In the genomic region with DNA sequence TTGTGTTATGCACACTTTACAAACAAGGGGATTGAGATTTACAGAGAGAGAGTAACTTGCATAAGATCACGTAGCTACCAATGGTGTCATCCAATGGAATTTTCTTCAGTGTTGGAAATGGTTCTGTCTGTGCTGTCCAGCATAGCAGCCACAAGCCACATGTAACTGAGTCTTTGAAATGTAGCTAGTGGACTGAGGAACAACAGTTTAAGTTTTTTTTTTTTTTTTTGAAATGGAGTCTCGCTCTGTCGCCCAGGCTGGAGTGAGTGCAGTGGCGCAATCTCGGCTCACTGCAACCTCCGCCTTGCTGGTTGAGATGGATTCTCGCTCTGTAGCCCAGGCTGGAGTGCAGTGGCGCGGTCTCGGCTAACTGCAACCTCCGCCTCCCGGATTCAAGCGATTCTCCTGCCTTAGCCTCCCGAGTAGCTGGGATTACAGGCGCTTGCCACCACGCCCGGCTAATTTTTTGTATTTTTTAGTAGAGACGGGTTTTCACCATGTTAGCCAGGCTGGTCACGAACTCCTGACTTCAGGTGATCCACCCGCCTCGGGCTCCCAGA, we compare ENCODE assay signal across 2 cellular contexts.
TF ChIP-seq lines count a peak whose summit lies in the region.
"Not testable (repeated sequence)": the region's sequence is repeated elsewhere in the genome, so short reads cannot be mapped to it uniquely, and the experiment has no call there.

No MANE protein-coding gene starts in this region.

TF ChIP-seq in SK-N-SH, 30 proteins besides CTCF, POLR2A, EP300 and RAD21:
- TF ChIP-seq REST (IDR thresholded peaks at IDR 0.05; ENCODE audit: low read depth, low read length), result peak; percentile 75; the same call in 1 of the 2 replicates

TF ChIP-seq in HepG2, 621 proteins besides CTCF, POLR2A, EP300 and RAD21 (continues in another document):
- TF ChIP-seq POLR2AphosphoS5 (IDR thresholded peaks at IDR 0.05; ENCODE audit: low read depth, low read length), result peak; percentile 41
- TF ChIP-seq ZNF501 (CRISPR knock-in tag; IDR thresholded peaks at IDR 0.05), result 0 out of 2 replicates have a peak, but pooled peaks have one; percentile 37
- TF ChIP-seq, protein P1, sequence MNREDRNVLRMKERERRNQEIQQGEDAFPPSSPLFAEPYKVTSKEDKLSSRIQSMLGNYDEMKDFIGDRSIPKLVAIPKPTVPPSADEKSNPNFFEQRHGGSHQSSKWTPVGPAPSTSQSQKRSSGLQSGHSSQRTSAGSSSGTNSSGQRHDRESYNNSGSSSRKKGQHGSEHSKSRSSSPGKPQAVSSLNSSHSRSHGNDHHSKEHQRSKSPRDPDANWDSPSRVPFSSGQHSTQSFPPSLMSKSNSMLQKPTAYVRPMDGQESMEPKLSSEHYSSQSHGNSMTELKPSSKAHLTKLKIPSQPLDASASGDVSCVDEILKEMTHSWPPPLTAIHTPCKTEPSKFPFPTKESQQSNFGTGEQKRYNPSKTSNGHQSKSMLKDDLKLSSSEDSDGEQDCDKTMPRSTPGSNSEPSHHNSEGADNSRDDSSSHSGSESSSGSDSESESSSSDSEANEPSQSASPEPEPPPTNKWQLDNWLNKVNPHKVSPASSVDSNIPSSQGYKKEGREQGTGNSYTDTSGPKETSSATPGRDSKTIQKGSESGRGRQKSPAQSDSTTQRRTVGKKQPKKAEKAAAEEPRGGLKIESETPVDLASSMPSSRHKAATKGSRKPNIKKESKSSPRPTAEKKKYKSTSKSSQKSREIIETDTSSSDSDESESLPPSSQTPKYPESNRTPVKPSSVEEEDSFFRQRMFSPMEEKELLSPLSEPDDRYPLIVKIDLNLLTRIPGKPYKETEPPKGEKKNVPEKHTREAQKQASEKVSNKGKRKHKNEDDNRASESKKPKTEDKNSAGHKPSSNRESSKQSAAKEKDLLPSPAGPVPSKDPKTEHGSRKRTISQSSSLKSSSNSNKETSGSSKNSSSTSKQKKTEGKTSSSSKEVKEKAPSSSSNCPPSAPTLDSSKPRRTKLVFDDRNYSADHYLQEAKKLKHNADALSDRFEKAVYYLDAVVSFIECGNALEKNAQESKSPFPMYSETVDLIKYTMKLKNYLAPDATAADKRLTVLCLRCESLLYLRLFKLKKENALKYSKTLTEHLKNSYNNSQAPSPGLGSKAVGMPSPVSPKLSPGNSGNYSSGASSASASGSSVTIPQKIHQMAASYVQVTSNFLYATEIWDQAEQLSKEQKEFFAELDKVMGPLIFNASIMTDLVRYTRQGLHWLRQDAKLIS (CRISPR knock-in tag; IDR thresholded peaks at IDR 0.05), result peak; percentile 97
- TF ChIP-seq CEBPB (IDR thresholded peaks at IDR 0.05; ENCODE audit: borderline replicate concordance, low read depth, low read length), result peak; percentile 46; the same call in 1 of the 2 replicates
- peak; percentile 62 for TF ChIP-seq TAF1 (CRISPR knock-in tag; IDR thresholded peaks at IDR 0.05)
- TF ChIP-seq, protein P2, sequence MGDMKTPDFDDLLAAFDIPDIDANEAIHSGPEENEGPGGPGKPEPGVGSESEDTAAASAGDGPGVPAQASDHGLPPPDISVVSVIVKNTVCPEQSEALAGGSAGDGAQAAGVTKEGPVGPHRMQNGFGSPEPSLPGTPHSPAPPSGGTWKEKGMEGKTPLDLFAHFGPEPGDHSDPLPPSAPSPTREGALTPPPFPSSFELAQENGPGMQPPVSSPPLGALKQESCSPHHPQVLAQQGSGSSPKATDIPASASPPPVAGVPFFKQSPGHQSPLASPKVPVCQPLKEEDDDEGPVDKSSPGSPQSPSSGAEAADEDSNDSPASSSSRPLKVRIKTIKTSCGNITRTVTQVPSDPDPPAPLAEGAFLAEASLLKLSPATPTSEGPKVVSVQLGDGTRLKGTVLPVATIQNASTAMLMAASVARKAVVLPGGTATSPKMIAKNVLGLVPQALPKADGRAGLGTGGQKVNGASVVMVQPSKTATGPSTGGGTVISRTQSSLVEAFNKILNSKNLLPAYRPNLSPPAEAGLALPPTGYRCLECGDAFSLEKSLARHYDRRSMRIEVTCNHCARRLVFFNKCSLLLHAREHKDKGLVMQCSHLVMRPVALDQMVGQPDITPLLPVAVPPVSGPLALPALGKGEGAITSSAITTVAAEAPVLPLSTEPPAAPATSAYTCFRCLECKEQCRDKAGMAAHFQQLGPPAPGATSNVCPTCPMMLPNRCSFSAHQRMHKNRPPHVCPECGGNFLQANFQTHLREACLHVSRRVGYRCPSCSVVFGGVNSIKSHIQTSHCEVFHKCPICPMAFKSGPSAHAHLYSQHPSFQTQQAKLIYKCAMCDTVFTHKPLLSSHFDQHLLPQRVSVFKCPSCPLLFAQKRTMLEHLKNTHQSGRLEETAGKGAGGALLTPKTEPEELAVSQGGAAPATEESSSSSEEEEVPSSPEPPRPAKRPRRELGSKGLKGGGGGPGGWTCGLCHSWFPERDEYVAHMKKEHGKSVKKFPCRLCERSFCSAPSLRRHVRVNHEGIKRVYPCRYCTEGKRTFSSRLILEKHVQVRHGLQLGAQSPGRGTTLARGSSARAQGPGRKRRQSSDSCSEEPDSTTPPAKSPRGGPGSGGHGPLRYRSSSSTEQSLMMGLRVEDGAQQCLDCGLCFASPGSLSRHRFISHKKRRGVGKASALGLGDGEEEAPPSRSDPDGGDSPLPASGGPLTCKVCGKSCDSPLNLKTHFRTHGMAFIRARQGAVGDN (CRISPR knock-in tag; IDR thresholded peaks at IDR 0.05), result peak; percentile 81
- 0 out of 2 replicates have a peak, but pooled peaks have one; percentile 9 for TF ChIP-seq CREM (IDR thresholded peaks at IDR 0.05)
- not testable (repeated sequence) for TF ChIP-seq CREM (CRISPR knock-in tag; IDR thresholded peaks at IDR 0.05); SOX6 (IDR thresholded peaks at IDR 0.05)
- peak; percentile 65 for TF ChIP-seq SAP130 (CRISPR knock-in tag; IDR thresholded peaks at IDR 0.05; ENCODE audit: low read depth)
- TF ChIP-seq ZNF232 (CRISPR knock-in tag; IDR thresholded peaks at IDR 0.05; ENCODE audit: borderline replicate concordance), result peak; percentile 43; the same call in 1 of the 2 replicates
- TF ChIP-seq, protein P3, sequence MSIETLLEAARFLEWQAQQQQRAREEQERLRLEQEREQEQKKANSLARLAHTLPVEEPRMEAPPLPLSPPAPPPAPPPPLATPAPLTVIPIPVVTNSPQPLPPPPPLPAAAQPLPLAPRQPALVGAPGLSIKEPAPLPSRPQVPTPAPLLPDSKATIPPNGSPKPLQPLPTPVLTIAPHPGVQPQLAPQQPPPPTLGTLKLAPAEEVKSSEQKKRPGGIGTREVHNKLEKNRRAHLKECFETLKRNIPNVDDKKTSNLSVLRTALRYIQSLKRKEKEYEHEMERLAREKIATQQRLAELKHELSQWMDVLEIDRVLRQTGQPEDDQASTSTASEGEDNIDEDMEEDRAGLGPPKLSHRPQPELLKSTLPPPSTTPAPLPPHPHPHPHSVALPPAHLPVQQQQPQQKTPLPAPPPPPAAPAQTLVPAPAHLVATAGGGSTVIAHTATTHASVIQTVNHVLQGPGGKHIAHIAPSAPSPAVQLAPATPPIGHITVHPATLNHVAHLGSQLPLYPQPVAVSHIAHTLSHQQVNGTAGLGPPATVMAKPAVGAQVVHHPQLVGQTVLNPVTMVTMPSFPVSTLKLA (IDR thresholded peaks at IDR 0.05), result 0 out of 2 replicates have a peak, but pooled peaks have one; percentile 11
- peak; percentile 17; the same call in 1 of the 2 replicates for TF ChIP-seq ETV5 (CRISPR knock-in tag; IDR thresholded peaks at IDR 0.05; ENCODE audit: borderline replicate concordance)
- peak; percentile 16; the same call in 1 of the 2 replicates for TF ChIP-seq PAXIP1 (CRISPR knock-in tag; conservative IDR thresholded peaks at IDR 0.05)
- TF ChIP-seq SOX6 (CRISPR knock-in tag; IDR thresholded peaks at IDR 0.05), result peak; percentile 35; the same call in 1 of the 2 replicates
- TF ChIP-seq ARNT2 (CRISPR knock-in tag; IDR thresholded peaks at IDR 0.05; ENCODE audit: low read depth), result 0 out of 2 replicates have a peak, but pooled peaks have one; percentile 42
- TF ChIP-seq ZNF292 (CRISPR knock-in tag; IDR thresholded peaks at IDR 0.05; ENCODE audit: borderline replicate concordance, low read depth), result peak; percentile 65; the same call in 1 of the 2 replicates
- TF ChIP-seq, protein P4, sequence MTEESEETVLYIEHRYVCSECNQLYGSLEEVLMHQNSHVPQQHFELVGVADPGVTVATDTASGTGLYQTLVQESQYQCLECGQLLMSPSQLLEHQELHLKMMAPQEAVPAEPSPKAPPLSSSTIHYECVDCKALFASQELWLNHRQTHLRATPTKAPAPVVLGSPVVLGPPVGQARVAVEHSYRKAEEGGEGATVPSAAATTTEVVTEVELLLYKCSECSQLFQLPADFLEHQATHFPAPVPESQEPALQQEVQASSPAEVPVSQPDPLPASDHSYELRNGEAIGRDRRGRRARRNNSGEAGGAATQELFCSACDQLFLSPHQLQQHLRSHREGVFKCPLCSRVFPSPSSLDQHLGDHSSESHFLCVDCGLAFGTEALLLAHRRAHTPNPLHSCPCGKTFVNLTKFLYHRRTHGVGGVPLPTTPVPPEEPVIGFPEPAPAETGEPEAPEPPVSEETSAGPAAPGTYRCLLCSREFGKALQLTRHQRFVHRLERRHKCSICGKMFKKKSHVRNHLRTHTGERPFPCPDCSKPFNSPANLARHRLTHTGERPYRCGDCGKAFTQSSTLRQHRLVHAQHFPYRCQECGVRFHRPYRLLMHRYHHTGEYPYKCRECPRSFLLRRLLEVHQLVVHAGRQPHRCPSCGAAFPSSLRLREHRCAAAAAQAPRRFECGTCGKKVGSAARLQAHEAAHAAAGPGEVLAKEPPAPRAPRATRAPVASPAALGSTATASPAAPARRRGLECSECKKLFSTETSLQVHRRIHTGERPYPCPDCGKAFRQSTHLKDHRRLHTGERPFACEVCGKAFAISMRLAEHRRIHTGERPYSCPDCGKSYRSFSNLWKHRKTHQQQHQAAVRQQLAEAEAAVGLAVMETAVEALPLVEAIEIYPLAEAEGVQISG (CRISPR knock-in tag; IDR thresholded peaks at IDR 0.05), result peak; percentile 26; the same call in 1 of the 2 replicates
- 0 out of 2 replicates have a peak, but pooled peaks have one; percentile 9 for TF ChIP-seq ZC3H4 (CRISPR knock-in tag; IDR thresholded peaks at IDR 0.05; ENCODE audit: borderline replicate concordance)
- peak; percentile 63 for TF ChIP-seq KAT7 (CRISPR knock-in tag; IDR thresholded peaks at IDR 0.05; ENCODE audit: borderline replicate concordance)
- 0 out of 2 replicates have a peak, but pooled peaks have one; percentile 31 for TF ChIP-seq ZSCAN20 (CRISPR knock-in tag; IDR thresholded peaks at IDR 0.05; ENCODE audit: borderline replicate concordance)
- TF ChIP-seq HDAC2 (CRISPR knock-in tag; IDR thresholded peaks at IDR 0.05), result peak; percentile 59
- TF ChIP-seq, protein P5, sequence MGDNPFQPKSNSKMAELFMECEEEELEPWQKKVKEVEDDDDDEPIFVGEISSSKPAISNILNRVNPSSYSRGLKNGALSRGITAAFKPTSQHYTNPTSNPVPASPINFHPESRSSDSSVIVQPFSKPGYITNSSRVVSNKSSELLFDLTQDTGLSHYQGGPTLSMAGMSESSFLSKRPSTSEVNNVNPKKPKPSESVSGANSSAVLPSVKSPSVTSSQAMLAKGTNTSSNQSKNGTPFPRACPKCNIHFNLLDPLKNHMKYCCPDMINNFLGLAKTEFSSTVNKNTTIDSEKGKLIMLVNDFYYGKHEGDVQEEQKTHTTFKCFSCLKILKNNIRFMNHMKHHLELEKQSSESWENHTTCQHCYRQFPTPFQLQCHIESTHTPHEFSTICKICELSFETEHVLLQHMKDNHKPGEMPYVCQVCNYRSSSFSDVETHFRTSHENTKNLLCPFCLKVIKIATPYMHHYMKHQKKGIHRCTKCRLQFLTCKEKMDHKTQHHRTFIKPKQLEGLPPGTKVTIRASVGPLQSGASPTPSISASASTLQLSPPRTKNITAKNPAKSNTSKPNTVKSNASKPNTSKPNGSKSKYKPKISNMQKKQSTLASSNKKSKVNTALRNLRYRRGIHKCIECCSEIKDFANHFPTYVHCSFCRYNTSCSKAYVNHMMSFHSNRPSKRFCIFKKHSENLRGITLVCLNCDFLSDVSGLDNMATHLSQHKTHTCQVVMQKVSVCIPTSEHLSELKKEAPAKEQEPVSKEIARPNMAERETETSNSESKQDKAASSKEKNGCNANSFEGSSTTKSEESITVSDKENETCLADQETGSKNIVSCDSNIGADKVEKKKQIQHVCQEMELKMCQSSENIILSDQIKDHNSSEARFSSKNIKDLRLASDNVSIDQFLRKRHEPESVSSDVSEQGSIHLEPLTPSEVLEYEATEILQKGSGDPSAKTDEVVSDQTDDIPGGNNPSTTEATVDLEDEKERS (CRISPR knock-in tag; IDR thresholded peaks at IDR 0.05), result 0 out of 2 replicates have a peak, but pooled peaks have one; percentile 38
- peak in 1 of 2 experiments; percentile 78; a peak in 2 of 4 replicates for TF ChIP-seq REST (IDR thresholded peaks at IDR 0.05; ENCODE audit: borderline replicate concordance in 1 of 2, low read depth in 1 of 2, low read length in 2 of 2)
